7 cellular contexts compared by ENCODE assay signal in the genomic region with DNA sequence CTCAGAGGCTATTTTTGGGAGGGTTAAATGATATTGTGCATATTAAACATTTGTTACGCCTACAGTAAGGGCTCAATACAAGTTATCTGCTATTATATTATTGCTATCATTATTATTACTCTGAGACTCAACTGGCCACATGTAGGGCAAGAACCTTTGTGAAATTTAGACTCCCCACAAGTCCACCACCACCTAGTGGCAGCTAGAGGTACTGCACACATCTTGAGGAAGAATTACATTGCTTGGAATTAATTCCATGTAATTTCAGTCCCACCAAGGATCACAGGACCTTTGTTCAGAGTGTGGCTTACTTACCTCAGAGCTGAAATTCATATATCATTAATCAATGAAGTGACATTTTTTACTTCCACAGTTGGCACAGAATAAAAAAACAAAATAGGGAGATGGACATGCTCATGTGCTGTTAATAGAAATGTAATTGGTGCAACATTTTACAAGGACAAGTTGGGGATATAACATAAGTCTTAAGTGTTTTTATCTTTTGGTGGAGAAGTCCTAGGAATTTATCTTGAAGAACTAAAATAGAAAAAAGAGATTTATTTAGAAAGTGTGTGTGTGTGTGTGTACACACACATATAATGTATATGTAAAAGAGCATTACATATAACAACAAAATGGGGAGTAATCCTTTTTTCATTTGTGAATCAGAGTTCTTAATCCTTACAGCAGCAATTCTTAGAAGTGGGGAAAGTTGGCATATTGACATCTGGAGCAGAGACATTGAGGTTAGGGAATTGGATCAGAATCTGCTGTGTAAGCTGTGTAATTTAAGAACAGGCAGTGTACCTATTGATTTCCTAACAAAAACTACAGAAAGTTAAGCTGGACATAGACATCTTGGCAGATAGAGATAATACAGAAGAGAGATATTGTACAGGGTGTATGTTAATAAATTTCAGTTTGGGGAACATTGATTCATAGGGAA. TPM values are rescaled to one million over a fixed set of nuclear protein-coding genes. Genes with fewer than 3 reads are reported as not detected.
DNase-seq lines count a peak whose midpoint lies in the region; ATAC-seq, FAIRE-seq and TF ChIP-seq lines count a peak whose summit lies in the region.

No MANE protein-coding gene starts in this region.

- peak overlapping the region in 1 of 59 donors; percentile 4 for H3K4me3 ChIP-seq in dorsolateral prefrontal cortex

- H3K27me3 Mint-ChIP-seq in activated CD4-positive, alpha-beta T cell treated with anti-CD3 and anti-CD28 coated beads, Interleukin-2, amount 10 ng/mL, durations not matched to agents 24 days and 14 days = no peaks in the 10 kb centered on the region

- peak; percentile 66 for ATAC-seq in HG03108 (IDR thresholded peaks at IDR 0.05; ENCODE audit: unreplicated experiment)

- H3K4me1 Mint-ChIP-seq in activated CD4-positive, alpha-beta T cell treated with anti-CD3 and anti-CD28 coated beads, Interleukin-2, amount 10 ng/mL, durations not matched to agents 24 days and 14 days = peaks cover 2% of the 10 kb centered on the region

- TF ChIP-seq CTCF in dorsolateral prefrontal cortex (IDR thresholded peaks at IDR 0.05 in 54 of 56, conservative IDR thresholded peaks at IDR 0.05 in 2 of 56; ENCODE audit: low read depth in 1 of 56, partially characterized antibody in 56 of 56) = peak; percentile 80 to 98 (median 91)

- TF ChIP-seq POLR2A in GM12891 (IDR thresholded peaks at IDR 0.05; ENCODE audit: low read depth, low read length) = no peak

- peak; percentile 78 for FAIRE-seq in GM12891 (lab: Jason Lieb, UNC)

- H3K9me3 Mint-ChIP-seq in activated CD4-positive, alpha-beta T cell treated with anti-CD3 and anti-CD28 coated beads, Interleukin-2, amount 10 ng/mL, durations not matched to agents 24 days and 14 days = no peaks in the 10 kb centered on the region

- H3K27ac ChIP-seq in dorsolateral prefrontal cortex = no peak overlapping the region

- H3K36me3 Mint-ChIP-seq in activated CD4-positive, alpha-beta T cell treated with anti-CD3 and anti-CD28 coated beads, Interleukin-2, amount 10 ng/mL, durations not matched to agents 24 days and 14 days (ENCODE audit: low read depth) = peaks cover 2% of the 10 kb centered on the region

- H3K27me3 ChIP-seq in dorsolateral prefrontal cortex = no peaks in the 10 kb centered on the region

- DNase-seq in GM12891 (ENCODE audit: insufficient read length, low spot score) (peak; percentile 18), NCI-H524 treated with DMSO at 0.1 percent for 48 hours (lab: John Stamatoyannopoulos, UW) (peak; percentile 34), dorsolateral prefrontal cortex (peak in 5 of 10 donors; percentile 28 to 65 (median 50)), lung microvascular endothelial cell (ENCODE audit: low read depth in 2 of 2) (peak; percentile 76 to 84)
- peak; percentile 90 for DNase-seq in activated CD4-positive, alpha-beta T cell treated with anti-CD3 and anti-CD28 coated beads, Interleukin-2, amount 10 ng/mL, durations not matched to agents 24 days and 14 days
- DNase-seq in stimulated activated CD8-positive, alpha-beta memory T cell treated with anti-CD3 and anti-CD28 coated beads, Interleukin-15, amount 100 ng/mL, for 24 hours (ENCODE audit: low read depth) = peak; percentile 26

- intact Hi-C loops in activated CD4-positive, alpha-beta T cell treated with anti-CD3 and anti-CD28 coated beads, Interleukin-2, amount 10 ng/mL, durations not matched to agents 24 days and 14 days (cut with micrococcal nuclease) = loop anchor here (2.0 to 5.0 kb wide), 2 partner anchors 159 to 409 kb away; no protein-coding TSS in a partner anchor
- intact Hi-C loops in dorsolateral prefrontal cortex (cut with DNase I) = loop anchor here in 1 of 2 donors (10.0 kb wide), 1 partner anchor 1253 kb away; no protein-coding TSS in a partner anchor

- no peak overlapping the region for H3K4me3 Mint-ChIP-seq in activated CD4-positive, alpha-beta T cell treated with anti-CD3 and anti-CD28 coated beads, Interleukin-2, amount 10 ng/mL, durations not matched to agents 24 days and 14 days

- no peak overlapping the region for H3K27ac Mint-ChIP-seq in activated CD4-positive, alpha-beta T cell treated with anti-CD3 and anti-CD28 coated beads, Interleukin-2, amount 10 ng/mL, durations not matched to agents 24 days and 14 days

TF ChIP-seq in GM12891, 5 proteins besides CTCF, POLR2A, EP300 and RAD21:
- no peak for TF ChIP-seq PAX5 (IDR thresholded peaks at IDR 0.05; ENCODE audit: insufficient read depth, low read length, severe bottlenecking)
- TF ChIP-seq SPI1 (IDR thresholded peaks at IDR 0.05; ENCODE audit: low read depth, low read length) = no peak
- TF ChIP-seq POU2F2 (IDR thresholded peaks at IDR 0.05; ENCODE audit: low read depth, low read length) = no peak
- TF ChIP-seq TAF1 (IDR thresholded peaks at IDR 0.05; ENCODE audit: low read depth, low read length) = no peak
- TF ChIP-seq POLR2AphosphoS5 (IDR thresholded peaks at IDR 0.05; ENCODE audit: low read depth, low read length) = no peak

RNA-seq across cellular contexts. Expression of a gene that starts 11.2 kb away (rescaled TPM):
- polyA plus RNA-seq in GM12891 (2012; ENCODE audit: low read depth, missing spikeins) = 9.0 TPM
- total RNA-seq in activated CD4-positive, alpha-beta T cell treated with anti-CD3 and anti-CD28 coated beads, Interleukin-2, amount 10 ng/mL, durations not matched to agents 24 days and 14 days = 10.0 and 13.9 TPM in 2 replicates
- total RNA-seq in dorsolateral prefrontal cortex (10 to 100 TPM; 19.8 to 52.0 (median 34.3) TPM), lung microvascular endothelial cell (38.9 and 45.1 TPM in 2 replicates)

RNA-seq across cellular contexts. Expression of a gene that starts 34.8 kb away (rescaled TPM):
- 0.04 TPM for polyA plus RNA-seq in GM12891 (2012; ENCODE audit: low read depth, missing spikeins)
- total RNA-seq in activated CD4-positive, alpha-beta T cell treated with anti-CD3 and anti-CD28 coated beads, Interleukin-2, amount 10 ng/mL, durations not matched to agents 24 days and 14 days = 0.16 TPM in 1 of 2 replicates, not detected in the other
- total RNA-seq in dorsolateral prefrontal cortex (10 to 100 TPM; 15.9 to 42.8 (median 25.6) TPM), lung microvascular endothelial cell (10.5 and 11.5 TPM in 2 replicates)
